In genomic region chr19:2610637-2611482, GRCh38 we compare ENCODE assay signal across 8 cellular contexts.
DNase-seq lines count a peak whose midpoint lies in the region; ATAC-seq and TF ChIP-seq lines count a peak whose summit lies in the region.

No MANE protein-coding gene starts in this region.

- TF ChIP-seq CTCF in A673 (conservative IDR thresholded peaks at IDR 0.05; ENCODE audit: low read depth, low read length) (peak; percentile 95), GM13976 (IDR thresholded peaks at IDR 0.05; ENCODE audit: borderline replicate concordance, control extremely low read depth, extremely low read depth, insufficient read depth, missing control alignments) (peak; percentile 95), fibroblast of villous mesenchyme (IDR thresholded peaks at IDR 0.05; ENCODE audit: insufficient read depth, low read depth, low read length) (peak; percentile 96), neural progenitor cell (IDR thresholded peaks at IDR 0.05) (peak; percentile 96)

- no peaks in the 10 kb centered on the region for H3K36me3 Mint-ChIP-seq in neural progenitor cell

- H3K4me1 Mint-ChIP-seq in neural progenitor cell, result peaks cover 4% of the 10 kb centered on the region
- H3K4me1 Mint-ChIP-seq in stimulated activated naive CD8-positive, alpha-beta T cell treated with anti-CD3 and anti-CD28 coated beads, Interleukin-15, amount 100 ng/mL, for 72 hours, result peaks cover 75% of the 10 kb centered on the region

- H3K4me1 ChIP-seq in A673 (ENCODE audit: insufficient read depth, low read length, poor library complexity, severe bottlenecking) (no peaks in the 10 kb centered on the region), neural progenitor cell (no peaks in the 10 kb centered on the region)

- H4K20me1 ChIP-seq in neural progenitor cell (ENCODE audit: low read depth), result peaks cover 18% of the 10 kb centered on the region

- H3K9me3 Mint-ChIP-seq in neural progenitor cell, result no peaks in the 10 kb centered on the region
- no peaks in the 10 kb centered on the region for H3K9me3 Mint-ChIP-seq in stimulated activated naive CD8-positive, alpha-beta T cell treated with anti-CD3 and anti-CD28 coated beads, Interleukin-15, amount 100 ng/mL, for 72 hours

- peak overlapping the region; percentile 76 for H3K4me2 ChIP-seq in neural progenitor cell

- peak; percentile 88 for DNase-seq in A673 (ENCODE audit: low spot score)
- DNase-seq in GM13976 (ENCODE audit: low spot score), result peak; percentile 76
- peak; percentile 83 for DNase-seq in HT-29 (ENCODE audit: low spot score)
- DNase-seq in RKO (ENCODE audit: low spot score), result peak; percentile 87
- peak; percentile 78 for DNase-seq in activated effector memory CD4-positive, alpha-beta T cell treated with Interleukin-2 at 50 U/mL for 16 hours
- DNase-seq in fibroblast of villous mesenchyme (ENCODE audit: low read depth), result peak; percentile 96
- peak; percentile 92 for DNase-seq in neural progenitor cell (ENCODE audit: low spot score)
- DNase-seq in stimulated activated naive CD8-positive, alpha-beta T cell treated with anti-CD3 and anti-CD28 coated beads, Interleukin-15, amount 100 ng/mL, for 72 hours, result peak; percentile 83 to 89

- peak overlapping the region; percentile 60 for H3K4me3 Mint-ChIP-seq in neural progenitor cell
- H3K4me3 Mint-ChIP-seq in stimulated activated naive CD8-positive, alpha-beta T cell treated with anti-CD3 and anti-CD28 coated beads, Interleukin-15, amount 100 ng/mL, for 72 hours, result peak overlapping the region; percentile 93 to 97

- H2AFZ ChIP-seq in neural progenitor cell (replicated peaks), result no peak overlapping the region

- peak; percentile 62 for ATAC-seq in stimulated activated naive CD8-positive, alpha-beta T cell treated with anti-CD3 and anti-CD28 coated beads, Interleukin-15, amount 100 ng/mL, for 72 hours

- H3K4me3 ChIP-seq in A673 (ENCODE audit: low read depth, low read length, poor library complexity, severe bottlenecking), result peak overlapping the region; percentile 38
- peak overlapping the region; percentile 46 for H3K4me3 ChIP-seq in fibroblast of villous mesenchyme (ENCODE audit: low read depth, low read length)
- H3K4me3 ChIP-seq in neural progenitor cell, result peak overlapping the region; percentile 41

- intact Hi-C loops in A673 (cut with micrococcal nuclease; ENCODE audit: unreplicated experiment), result loop anchor here (1.0 to 10.0 kb wide), 5 partner anchors 133 to 456 kb away; partner anchors contain the start of genes AP3D1 and TIMM13

- H3K36me3 ChIP-seq in A673 (ENCODE audit: insufficient read depth, low read length, poor library complexity, severe bottlenecking) (no peaks in the 10 kb centered on the region), neural progenitor cell (no peaks in the 10 kb centered on the region)

- no peak overlapping the region for H3K9ac ChIP-seq in neural progenitor cell

- no peaks in the 10 kb centered on the region for H3K79me2 ChIP-seq in neural progenitor cell (ENCODE audit: low read depth)

- POLR2A ChIA-PET in A673 (lab: Charles Lee; ENCODE audit: low non-redundant PET), result interaction anchor here (0.6 to 1.5 kb wide), 2 partner anchors 135 to 141 kb away, joined by 12 to 14 read pairs; partner anchors contain the start of gene GADD45B

- in situ Hi-C loops in GM13976 (cut with MboI; ENCODE audit: low sequenced_read_pairs, unreplicated experiment), result loop anchor here (5.0 to 25.0 kb wide), 3 partner anchors 139 to 449 kb away; partner anchors contain the start of genes AP3D1 and DOT1L

- H3K27ac ChIP-seq in A673 (ENCODE audit: low read depth, low read length, poor library complexity, severe bottlenecking) (no peak overlapping the region), neural progenitor cell (no peak overlapping the region)

- peaks cover 8% of the 10 kb centered on the region for H3K27me3 Mint-ChIP-seq in neural progenitor cell (ENCODE audit: insufficient read depth, low read depth)
- no peaks in the 10 kb centered on the region for H3K27me3 Mint-ChIP-seq in stimulated activated naive CD8-positive, alpha-beta T cell treated with anti-CD3 and anti-CD28 coated beads, Interleukin-15, amount 100 ng/mL, for 72 hours

- CTCF ChIA-PET in A673 (lab: Charles Lee), result interaction anchor here (0.6 to 2.2 kb wide), 15 partner anchors 7 to 188 kb away, joined by 3 to 23 read pairs (median 5); partner anchors contain the start of genes GADD45B and TIMM13

- no peaks in the 10 kb centered on the region for H3K27me3 ChIP-seq in A673 (replicated peaks; ENCODE audit: insufficient read depth, low read depth, low read length, poor library complexity)
- H3K27me3 ChIP-seq in neural progenitor cell, result peaks cover 22% of the 10 kb centered on the region

- BruUV-seq in A673 (replicated peaks; lab: Mats Ljungman, UMichigan), result no TSS peak

- H3K9me3 ChIP-seq in A673 (ENCODE audit: low read depth, low read length, poor library complexity, severe bottlenecking) (no peaks in the 10 kb centered on the region), neural progenitor cell (ENCODE audit: low read depth) (no peaks in the 10 kb centered on the region)

- H3K27ac Mint-ChIP-seq in neural progenitor cell, result no peak overlapping the region
- peak overlapping the region; percentile 65 to 82 for H3K27ac Mint-ChIP-seq in stimulated activated naive CD8-positive, alpha-beta T cell treated with anti-CD3 and anti-CD28 coated beads, Interleukin-15, amount 100 ng/mL, for 72 hours

- H3F3A ChIP-seq in neural progenitor cell (ENCODE audit: low read depth), result no peaks in the 10 kb centered on the region
